In genomic region chr11:85912414-85912813, GRCh38 we compare ENCODE assay signal across 2 cellular contexts.
TF ChIP-seq lines count a peak whose summit lies in the region.

No MANE protein-coding gene starts in this region.

TF ChIP-seq in HCT116, 20 proteins besides CTCF, POLR2A, EP300 and RAD21:
- TF ChIP-seq ELF1 (IDR thresholded peaks at IDR 0.05; ENCODE audit: borderline replicate concordance, low read depth) (no peak), SIN3A (IDR thresholded peaks at IDR 0.05; ENCODE audit: low read depth) (no peak), YY1 (IDR thresholded peaks at IDR 0.05; ENCODE audit: extremely low read depth, insufficient replicate concordance, low read depth, low read length) (no peak), EGR1 (IDR thresholded peaks at IDR 0.05; ENCODE audit: low read depth) (no peak), TCF7L2 (IDR thresholded peaks at IDR 0.05; ENCODE audit: borderline replicate concordance, extremely low read depth, insufficient read depth, insufficient read length) (no peak), CBX3 (IDR thresholded peaks at IDR 0.05; ENCODE audit: low read depth) (no peak), POLR2AphosphoS5 (IDR thresholded peaks at IDR 0.05; ENCODE audit: low read depth, low read length) (no peak)
- TF ChIP-seq, protein P1, sequence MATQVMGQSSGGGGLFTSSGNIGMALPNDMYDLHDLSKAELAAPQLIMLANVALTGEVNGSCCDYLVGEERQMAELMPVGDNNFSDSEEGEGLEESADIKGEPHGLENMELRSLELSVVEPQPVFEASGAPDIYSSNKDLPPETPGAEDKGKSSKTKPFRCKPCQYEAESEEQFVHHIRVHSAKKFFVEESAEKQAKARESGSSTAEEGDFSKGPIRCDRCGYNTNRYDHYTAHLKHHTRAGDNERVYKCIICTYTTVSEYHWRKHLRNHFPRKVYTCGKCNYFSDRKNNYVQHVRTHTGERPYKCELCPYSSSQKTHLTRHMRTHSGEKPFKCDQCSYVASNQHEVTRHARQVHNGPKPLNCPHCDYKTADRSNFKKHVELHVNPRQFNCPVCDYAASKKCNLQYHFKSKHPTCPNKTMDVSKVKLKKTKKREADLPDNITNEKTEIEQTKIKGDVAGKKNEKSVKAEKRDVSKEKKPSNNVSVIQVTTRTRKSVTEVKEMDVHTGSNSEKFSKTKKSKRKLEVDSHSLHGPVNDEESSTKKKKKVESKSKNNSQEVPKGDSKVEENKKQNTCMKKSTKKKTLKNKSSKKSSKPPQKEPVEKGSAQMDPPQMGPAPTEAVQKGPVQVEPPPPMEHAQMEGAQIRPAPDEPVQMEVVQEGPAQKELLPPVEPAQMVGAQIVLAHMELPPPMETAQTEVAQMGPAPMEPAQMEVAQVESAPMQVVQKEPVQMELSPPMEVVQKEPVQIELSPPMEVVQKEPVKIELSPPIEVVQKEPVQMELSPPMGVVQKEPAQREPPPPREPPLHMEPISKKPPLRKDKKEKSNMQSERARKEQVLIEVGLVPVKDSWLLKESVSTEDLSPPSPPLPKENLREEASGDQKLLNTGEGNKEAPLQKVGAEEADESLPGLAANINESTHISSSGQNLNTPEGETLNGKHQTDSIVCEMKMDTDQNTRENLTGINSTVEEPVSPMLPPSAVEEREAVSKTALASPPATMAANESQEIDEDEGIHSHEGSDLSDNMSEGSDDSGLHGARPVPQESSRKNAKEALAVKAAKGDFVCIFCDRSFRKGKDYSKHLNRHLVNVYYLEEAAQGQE (IDR thresholded peaks at IDR 0.05; ENCODE audit: low read depth), result no peak

TF ChIP-seq in H1, 55 proteins besides CTCF, POLR2A, EP300 and RAD21:
- TF ChIP-seq POU5F1 (IDR thresholded peaks at IDR 0.05; ENCODE audit: low read depth, low read length) (no peak), TEAD4 (IDR thresholded peaks at IDR 0.05; ENCODE audit: low read depth, low read length) (peak; percentile 30; the same call in 1 of the 2 replicates)
TF ChIP-seq in H1: peak in this region for 1.
